In genomic region chr15:66542896-66543295, GRCh38 we compare ENCODE assay signal across 31 cellular contexts. TPM values are rescaled to one million over a fixed set of nuclear protein-coding genes. Genes with fewer than 3 reads are reported as not detected.
"Had no signal": no experiment of that assay in that cellular context is flagged by ENCODE, and none has a peak within 500 bp of the region (broad histone marks: within the 10 kb centered on the region; RNA-seq: fewer than 3 reads in every experiment).

No MANE protein-coding gene starts in this region.

- DNase-seq: naive thymus-derived CD4-positive, alpha-beta T cell; natural killer cell; occipital lobe; ovary; posterior cingulate gyrus; psoas muscle; right cardiac atrium; spleen; stimulated activated CD4-positive, alpha-beta T cell treated with anti-CD3 and anti-CD28 coated beads, Interleukin-12 subunit alpha, Interleukin-12 subunit beta, amount 100 ng/mL, for 4 hours; stimulated activated CD4-positive, alpha-beta T cell treated with anti-CD3 and anti-CD28 coated beads, Interleukin-1b, Interleukin-23, amount 100 ng/mL, for 48 hours; stimulated activated CD4-positive, alpha-beta T cell treated with anti-CD3 and anti-CD28 coated beads, Interleukin-4, amount 100 ng/mL, for 1 hour; stimulated activated CD4-positive, alpha-beta T cell treated with anti-CD3 and anti-CD28 coated beads, Interleukin-4, amount 100 ng/mL, for 4 hours; stimulated activated CD8-positive, alpha-beta memory T cell treated with anti-CD3 and anti-CD28 coated beads, Interleukin-4, amount 100 ng/mL, for 48 hours; stimulated activated naive CD4-positive, alpha-beta T cell treated with Interleukin-2 at 50 U/mL for 16 hours; stomach; thyroid gland; trophoblast cell; upper lobe of left lung had no signal

- H3K27ac ChIP-seq: neural progenitor cell, ovary, parathyroid adenoma, psoas muscle, skin epidermis, spleen, stomach, thoracic aorta, thyroid gland, tibial nerve, upper lobe of left lung, vagina had no signal

- H2AFZ ChIP-seq: neural progenitor cell, parathyroid adenoma had no signal

- H3K4me2 ChIP-seq: neural progenitor cell, smooth muscle cell had no signal

- FAIRE-seq: urothelium cell line had no signal

- H3K79me2 ChIP-seq: parathyroid adenoma had no signal

- H3K4me1 ChIP-seq: neural progenitor cell, parathyroid adenoma, psoas muscle, spleen, stomach, thyroid gland, tibial nerve, upper lobe of left lung, vagina had no signal

- H3K9ac ChIP-seq: neural progenitor cell, parathyroid adenoma had no signal

- H3K9me3 ChIP-seq: ovary, psoas muscle, spleen, stomach, thoracic aorta, thyroid gland, tibial nerve, upper lobe of left lung, vagina had no signal

- H3K27me3 ChIP-seq: neural progenitor cell, ovary, spleen, stomach, thyroid gland, tibial nerve, upper lobe of left lung, vagina had no signal

- ATAC-seq: naive thymus-derived CD4-positive, alpha-beta T cell; natural killer cell; psoas muscle; right cardiac atrium; sciatic nerve; stimulated activated memory B cell treated with anti-CD40 and anti-IgM and Interleukin-4, amounts not matched to agents 10 μg/mL and 1 μg/mL and 100 μg/mL, for 72 hours had no signal

- H3K36me3 ChIP-seq: ovary, thyroid gland had no signal

- H3K4me3 ChIP-seq: neural progenitor cell, ovary, psoas muscle, skin epidermis, smooth muscle cell, spleen, stomach, thoracic aorta, thyroid gland, tibial nerve, upper lobe of left lung, vagina had no signal

RNA-seq across cellular contexts. Expression of gene LCTL, which starts 22.9 kb away (rescaled TPM):
- total RNA-seq: naive thymus-derived CD4-positive, alpha-beta T cell; natural killer cell; ovary; psoas muscle; right cardiac atrium; spleen; stomach; subcutaneous adipose tissue; thoracic aorta; thyroid gland; upper lobe of left lung; ureter; vagina had no signal
- polyA plus RNA-seq: naive thymus-derived CD4-positive, alpha-beta T cell; neural cell; psoas muscle; right cardiac atrium; spleen; stomach had no signal
